ENCODE assay signal across 29 cellular contexts in genomic region chr2:880201-880970, GRCh38.
"Had no signal": no experiment of that assay in that cellular context is flagged by ENCODE, and none has a peak within 500 bp of the region (broad histone marks: within the 10 kb centered on the region; RNA-seq: fewer than 3 reads in every experiment).

No MANE protein-coding gene starts in this region.

- DNase-seq: activated CD4-positive, alpha-beta memory T cell treated with anti-CD3 and anti-CD28 coated beads, Interleukin-2, amount 10 ng/mL, durations not matched to agents 7 days and 5 days; activated CD4-positive, alpha-beta T cell treated with anti-CD3 and anti-CD28 coated beads, Interleukin-2, amount 10 ng/mL, durations not matched to agents 24 days and 14 days; activated naive CD4-positive, alpha-beta T cell; activated T-cell treated with anti-CD3 and anti-CD28 coated beads, Interleukin-2, amount 50 U/mL, for 24 hours; central memory CD4-positive, alpha-beta T cell; dorsolateral prefrontal cortex; effector memory CD8-positive, alpha-beta T cell; esophagus squamous epithelium; heart right ventricle; left cardiac atrium; mucosa of descending colon; naive B cell; ovary; psoas muscle; right cardiac atrium; stimulated activated CD4-positive, alpha-beta T cell treated with anti-CD3 and anti-CD28 coated beads, Interleukin-12 subunit alpha, Interleukin-12 subunit beta, amount 100 ng/mL, for 4 hours; stimulated activated CD4-positive, alpha-beta T cell treated with anti-CD3 and anti-CD28 coated beads, Interleukin-1b, Interleukin-23, amount 100 ng/mL, for 48 hours; stimulated activated naive CD8-positive, alpha-beta T cell treated with anti-CD3 and anti-CD28 coated beads, Interleukin-15, amount 100 ng/mL, for 72 hours; T-helper 17 cell had no signal

- H3K4me1 Mint-ChIP-seq: activated CD4-positive, alpha-beta memory T cell treated with anti-CD3 and anti-CD28 coated beads, Interleukin-2, amount 10 ng/mL, durations not matched to agents 7 days and 5 days; activated CD4-positive, alpha-beta T cell treated with anti-CD3 and anti-CD28 coated beads, Interleukin-2, amount 10 ng/mL, durations not matched to agents 24 days and 14 days had no signal

- H3K4me3 Mint-ChIP-seq: activated CD4-positive, alpha-beta memory T cell treated with anti-CD3 and anti-CD28 coated beads, Interleukin-2, amount 10 ng/mL, durations not matched to agents 7 days and 5 days; activated CD4-positive, alpha-beta T cell treated with anti-CD3 and anti-CD28 coated beads, Interleukin-2, amount 10 ng/mL, durations not matched to agents 24 days and 14 days; activated naive CD8-positive, alpha-beta T cell; activated T-cell treated with anti-CD3 and anti-CD28 coated beads, Interleukin-2, amount 50 U/mL, for 24 hours; effector memory CD8-positive, alpha-beta T cell; memory B cell; neural crest cell; stimulated activated naive CD8-positive, alpha-beta T cell treated with anti-CD3 and anti-CD28 coated beads, Interleukin-15, amount 100 ng/mL, for 72 hours; T-helper 17 cell had no signal

- H3K36me3 ChIP-seq: adrenal gland, ascending aorta, esophagus squamous epithelium, heart right ventricle, ovary, suprapubic skin, tibial nerve had no signal

- H3K27ac Mint-ChIP-seq: activated CD4-positive, alpha-beta memory T cell treated with anti-CD3 and anti-CD28 coated beads, Interleukin-2, amount 10 ng/mL, durations not matched to agents 7 days and 5 days; activated CD4-positive, alpha-beta T cell treated with anti-CD3 and anti-CD28 coated beads, Interleukin-2, amount 10 ng/mL, durations not matched to agents 24 days and 14 days; activated naive CD8-positive, alpha-beta T cell; activated T-cell treated with anti-CD3 and anti-CD28 coated beads, Interleukin-2, amount 50 U/mL, for 24 hours; activated T-helper 2 cell treated with anti-CD3 and anti-CD28 coated beads, Interferon-gamma antibody, Interleukin-2, Interleukin-4, amounts not matched to agents 10 μg/mL and 5 μg/mL and 100 μg/mL, durations not matched to agents 14 hours and 24 hours and 36 hours; effector memory CD8-positive, alpha-beta T cell; memory B cell; naive B cell; stimulated activated naive CD8-positive, alpha-beta T cell treated with anti-CD3 and anti-CD28 coated beads, Interleukin-15, amount 100 ng/mL, for 72 hours; T-helper 17 cell had no signal

- H3K27me3 Mint-ChIP-seq: activated naive CD8-positive, alpha-beta T cell had no signal

- H3K27ac ChIP-seq: ascending aorta, dorsolateral prefrontal cortex, esophagus squamous epithelium, heart right ventricle, ovary, psoas muscle, suprapubic skin, tibial nerve had no signal

- H3K27me3 ChIP-seq: adrenal gland, ascending aorta, ovary had no signal

- H3K4me1 ChIP-seq: ascending aorta, esophagus squamous epithelium, psoas muscle, suprapubic skin, tibial nerve had no signal

- H3K9me3 Mint-ChIP-seq: activated CD4-positive, alpha-beta memory T cell treated with anti-CD3 and anti-CD28 coated beads, Interleukin-2, amount 10 ng/mL, durations not matched to agents 7 days and 5 days; activated CD4-positive, alpha-beta T cell treated with anti-CD3 and anti-CD28 coated beads, Interleukin-2, amount 10 ng/mL, durations not matched to agents 24 days and 14 days; activated T-cell treated with anti-CD3 and anti-CD28 coated beads, Interleukin-2, amount 50 U/mL, for 24 hours; activated T-helper 2 cell treated with anti-CD3 and anti-CD28 coated beads, Interferon-gamma antibody, Interleukin-2, Interleukin-4, amounts not matched to agents 10 μg/mL and 5 μg/mL and 100 μg/mL, durations not matched to agents 14 hours and 24 hours and 36 hours; effector memory CD8-positive, alpha-beta T cell; memory B cell; neural crest cell had no signal

- H3K4me3 ChIP-seq: adrenal gland, ascending aorta, dorsolateral prefrontal cortex, esophagus squamous epithelium, heart right ventricle, mucosa of descending colon, ovary, psoas muscle, suprapubic skin, tibial nerve had no signal

- H3K36me3 Mint-ChIP-seq: activated naive CD8-positive, alpha-beta T cell; memory B cell; naive B cell had no signal

- H3K9me3 ChIP-seq: adrenal gland, ascending aorta, esophagus squamous epithelium, heart right ventricle, mucosa of descending colon, ovary, psoas muscle, suprapubic skin, tibial nerve had no signal

- FAIRE-seq: urothelium cell line had no signal

- ATAC-seq: activated CD4-positive, CD25-positive, alpha-beta regulatory T cell treated with anti-CD3 and anti-CD28 coated beads, Interleukin-2, amount 50 U/mL, for 24 hours; effector memory CD8-positive, alpha-beta T cell; heart right ventricle; left cardiac atrium; mucosa of descending colon; psoas muscle; right cardiac atrium; stimulated activated naive CD8-positive, alpha-beta T cell treated with anti-CD3 and anti-CD28 coated beads, Interleukin-15, amount 100 ng/mL, for 72 hours; T-helper 17 cell had no signal
